20 cellular contexts compared by ENCODE assay signal in genomic region chr1:228002792-228003191, GRCh38. TPM values are rescaled to one million over a fixed set of nuclear protein-coding genes. Genes with fewer than 3 reads are reported as not detected.
A peak's percentile ranks its signal among the peaks of the same experiment; 100 is the strongest.
DNase-seq lines count a peak whose midpoint lies in the region; ATAC-seq, FAIRE-seq and TF ChIP-seq lines count a peak whose summit lies in the region.
"Had no signal": no experiment of that assay in that cellular context is flagged by ENCODE, and none has a peak within 500 bp of the region (broad histone marks: within the 10 kb centered on the region; RNA-seq: fewer than 3 reads in every experiment).

No MANE protein-coding gene starts in this region.

- no peak for FAIRE-seq in urothelium cell line (lab: Jason Lieb, UNC)
- FAIRE-seq: A549, H54, HTR-8/SVneo had no signal

- H3K9me3 ChIP-seq in neural progenitor cell (ENCODE audit: low read depth): no peaks in the 10 kb centered on the region

- no peak for TF ChIP-seq CTCF in neural progenitor cell (IDR thresholded peaks at IDR 0.05)

- peaks cover 17% of the 10 kb centered on the region for H3K4me1 ChIP-seq in neural progenitor cell

- peaks cover 4% of the 10 kb centered on the region for H3F3A ChIP-seq in neural progenitor cell (ENCODE audit: low read depth)

- no peak overlapping the region for H3K4me3 Mint-ChIP-seq in activated T-cell treated with anti-CD3 and anti-CD28 coated beads, Interleukin-2, amount 50 U/mL, for 24 hours
- H3K4me3 Mint-ChIP-seq in activated T-cell treated with anti-CD3 and anti-CD28 coated beads, Interleukin-2, amount 50 U/mL, for 4 hours: no peak overlapping the region
- H3K4me3 Mint-ChIP-seq in neural progenitor cell: no peak overlapping the region
- H3K4me3 Mint-ChIP-seq: CD4-positive, alpha-beta memory T cell; GM23338; HFFc6 had no signal

- H3K9ac ChIP-seq in neural progenitor cell: no peak overlapping the region
- H3K9ac ChIP-seq: BLaER1 had no signal

- no peak overlapping the region for H3K4me3 ChIP-seq in neural progenitor cell
- H3K4me3 ChIP-seq: A549, BLaER1, GM23338 had no signal

- no peaks in the 10 kb centered on the region for H3K79me2 ChIP-seq in neural progenitor cell (ENCODE audit: low read depth)

- H3K36me3 Mint-ChIP-seq in activated T-cell treated with anti-CD3 and anti-CD28 coated beads, Interleukin-2, amount 50 U/mL, for 24 hours (ENCODE audit: low read depth): no peaks in the 10 kb centered on the region
- H3K36me3 Mint-ChIP-seq in activated T-cell treated with anti-CD3 and anti-CD28 coated beads, Interleukin-2, amount 50 U/mL, for 4 hours (ENCODE audit: insufficient read depth): no peaks in the 10 kb centered on the region
- H3K36me3 Mint-ChIP-seq in neural progenitor cell: peaks cover 3% of the 10 kb centered on the region
- H3K36me3 Mint-ChIP-seq: CD14-positive monocyte; CD4-positive, alpha-beta memory T cell had no signal

- H3K4me1 Mint-ChIP-seq in activated T-cell treated with anti-CD3 and anti-CD28 coated beads, Interleukin-2, amount 50 U/mL, for 24 hours (ENCODE audit: low read depth): peaks cover 9% of the 10 kb centered on the region
- H3K4me1 Mint-ChIP-seq in activated T-cell treated with anti-CD3 and anti-CD28 coated beads, Interleukin-2, amount 50 U/mL, for 4 hours (ENCODE audit: low read depth): peaks cover 4% of the 10 kb centered on the region
- peaks cover 42% of the 10 kb centered on the region for H3K4me1 Mint-ChIP-seq in neural progenitor cell
- H3K4me1 Mint-ChIP-seq: CD14-positive monocyte had no signal

- peak; percentile 2 for DNase-seq in activated T-cell treated with anti-CD3 and anti-CD28 coated beads, Interleukin-2, amount 50 U/mL, for 24 hours
- no peak for DNase-seq in activated T-cell treated with anti-CD3 and anti-CD28 coated beads, Interleukin-2, amount 50 U/mL, for 4 hours
- peak; percentile 1 for DNase-seq in AG08395 (ENCODE audit: low spot score)
- no peak for DNase-seq in neural progenitor cell (ENCODE audit: low spot score)
- DNase-seq in urothelium cell line (ENCODE audit: low spot score): peak; percentile 1
- no peak for DNase-seq in NCI-H526 (lab: John Stamatoyannopoulos, UW)
- DNase-seq: CD4-positive, alpha-beta memory T cell; DMS79 treated with DMSO at 0.1 percent for 48 hours; GF-D8; HFFc6; IMR-90 had no signal

- H4K20me1 ChIP-seq in neural progenitor cell (ENCODE audit: low read depth): peaks cover 38% of the 10 kb centered on the region

- no peak overlapping the region for H3K4me2 ChIP-seq in neural progenitor cell
- H3K4me2 ChIP-seq: A549, BLaER1, GM23338 had no signal

- H3K27me3 ChIP-seq in neural progenitor cell: peaks cover 97% of the 10 kb centered on the region

- no peak for ATAC-seq in activated T-cell treated with anti-CD3 and anti-CD28 coated beads, Interleukin-2, amount 50 U/mL, for 4 hours
- ATAC-seq in HG03469 (IDR thresholded peaks at IDR 0.05; ENCODE audit: unreplicated experiment): no peak
- ATAC-seq: A549, GM23338, HCT116 had no signal

- H3K27ac Mint-ChIP-seq in activated T-cell treated with anti-CD3 and anti-CD28 coated beads, Interleukin-2, amount 50 U/mL, for 24 hours: no peak overlapping the region
- peak overlapping the region; percentile 19 for H3K27ac Mint-ChIP-seq in neural progenitor cell
- H3K27ac Mint-ChIP-seq: CD14-positive monocyte; CD4-positive, alpha-beta memory T cell; GM23338; HFFc6 had no signal

- peaks cover 6% of the 10 kb centered on the region for H3K9me3 Mint-ChIP-seq in activated T-cell treated with anti-CD3 and anti-CD28 coated beads, Interleukin-2, amount 50 U/mL, for 24 hours
- peaks cover 6% of the 10 kb centered on the region for H3K9me3 Mint-ChIP-seq in activated T-cell treated with anti-CD3 and anti-CD28 coated beads, Interleukin-2, amount 50 U/mL, for 4 hours
- peaks cover 9% of the 10 kb centered on the region for H3K9me3 Mint-ChIP-seq in neural progenitor cell

- peaks cover 66% of the 10 kb centered on the region for H3K27me3 Mint-ChIP-seq in activated T-cell treated with anti-CD3 and anti-CD28 coated beads, Interleukin-2, amount 50 U/mL, for 24 hours
- peaks cover 55% of the 10 kb centered on the region for H3K27me3 Mint-ChIP-seq in activated T-cell treated with anti-CD3 and anti-CD28 coated beads, Interleukin-2, amount 50 U/mL, for 4 hours (ENCODE audit: low read depth)
- H3K27me3 Mint-ChIP-seq in neural progenitor cell (ENCODE audit: insufficient read depth, low read depth): peaks cover 26% of the 10 kb centered on the region

- H2AFZ ChIP-seq in neural progenitor cell (replicated peaks): no peak overlapping the region
- H2AFZ ChIP-seq: GM23338 had no signal

- H3K27ac ChIP-seq in neural progenitor cell: no peak overlapping the region
- H3K27ac ChIP-seq: 22Rv1, A549, BLaER1 had no signal

- no peaks in the 10 kb centered on the region for H3K36me3 ChIP-seq in neural progenitor cell
- H3K36me3 ChIP-seq: BLaER1 had no signal

RNA-seq across cellular contexts. Expression of gene WNT3A, which starts 4.0 kb away (rescaled TPM):
- not detected for total RNA-seq in activated T-cell treated with anti-CD3 and anti-CD28 coated beads, Interleukin-2, amount 50 U/mL, for 4 hours
- total RNA-seq in neural progenitor cell (ENCODE audit: low replicate concordance): 0.12 TPM in 1 of 2 replicates, not detected in the other
- total RNA-seq: CD4-positive, alpha-beta memory T cell; HFFc6; IMR-90 had no signal

RNA-seq across cellular contexts. Expression of gene WNT9A, which starts 55.1 kb away (rescaled TPM):
- total RNA-seq in activated T-cell treated with anti-CD3 and anti-CD28 coated beads, Interleukin-2, amount 50 U/mL, for 4 hours: under 1 TPM; 0.05 to 0.08 (median 0.05) TPM
- total RNA-seq in neural progenitor cell (ENCODE audit: low replicate concordance): 1.4 and 2.7 TPM in 2 replicates

Comparison
In these comparisons a context has a peak if more than half of its experiments do, and no peak if none do; other contexts are left out.
1. DNase-seq: peak in activated T-cell treated with anti-CD3 and anti-CD28 coated beads, Interleukin-2, amount 50 U/mL, for 24 hours (single experiment), AG08395 (single experiment) and urothelium cell line (single experiment); none in activated T-cell treated with anti-CD3 and anti-CD28 coated beads, Interleukin-2, amount 50 U/mL, for 4 hours (single experiment), neural progenitor cell (single experiment) and NCI-H526 (0 of 2).